ENCODE assay signal across 8 cellular contexts in the genomic region with DNA sequence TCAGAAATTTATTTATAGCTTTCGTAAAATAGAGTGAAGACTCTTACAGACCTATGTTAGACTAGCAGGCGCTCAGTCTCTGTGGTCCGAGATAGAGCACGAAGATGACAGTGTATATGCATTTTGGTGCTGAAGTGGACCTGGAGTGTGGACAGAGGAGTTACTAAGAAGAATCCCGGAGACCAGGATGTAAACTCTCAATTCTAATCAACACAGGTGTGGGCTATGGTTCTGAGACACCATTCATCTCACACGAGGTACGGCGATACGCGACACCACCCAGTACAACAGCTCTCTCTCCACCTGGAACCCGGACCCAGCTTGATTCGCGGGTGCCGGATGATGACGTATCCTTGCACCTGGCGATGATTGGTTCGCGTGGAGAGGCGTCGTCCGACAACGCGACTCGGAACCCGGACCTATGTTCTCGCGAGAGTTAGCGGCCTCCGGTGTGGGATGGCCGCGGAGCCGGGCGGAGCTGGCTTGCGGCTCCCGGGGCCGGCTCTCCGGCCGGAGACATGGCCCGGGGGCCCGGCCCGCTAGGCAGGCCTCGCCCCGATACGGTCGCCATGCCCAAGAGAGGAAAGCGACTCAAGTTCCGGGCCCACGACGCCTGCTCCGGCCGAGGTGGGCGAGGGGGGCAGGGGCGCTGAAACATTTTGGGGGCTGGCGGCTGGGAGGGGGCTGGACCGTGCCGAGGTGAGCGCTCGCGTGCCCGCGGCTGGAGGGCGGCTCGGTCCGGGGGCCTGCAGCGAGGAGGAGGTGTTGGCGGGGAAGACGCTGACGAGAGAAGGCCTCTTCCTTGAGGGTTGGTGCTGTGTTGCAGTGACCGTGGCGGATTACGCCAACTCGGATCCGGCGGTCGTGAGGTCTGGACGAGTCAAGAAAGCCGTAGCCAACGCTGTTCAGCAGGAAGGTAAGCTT. TPM values are rescaled to one million over a fixed set of nuclear protein-coding genes. Genes with fewer than 3 reads are reported as not detected.
A peak's percentile ranks its signal among the peaks of the same experiment; 100 is the strongest.
DNase-seq lines count a peak whose midpoint lies in the region; ATAC-seq and TF ChIP-seq lines count a peak whose summit lies in the region.

A gene with protein sequence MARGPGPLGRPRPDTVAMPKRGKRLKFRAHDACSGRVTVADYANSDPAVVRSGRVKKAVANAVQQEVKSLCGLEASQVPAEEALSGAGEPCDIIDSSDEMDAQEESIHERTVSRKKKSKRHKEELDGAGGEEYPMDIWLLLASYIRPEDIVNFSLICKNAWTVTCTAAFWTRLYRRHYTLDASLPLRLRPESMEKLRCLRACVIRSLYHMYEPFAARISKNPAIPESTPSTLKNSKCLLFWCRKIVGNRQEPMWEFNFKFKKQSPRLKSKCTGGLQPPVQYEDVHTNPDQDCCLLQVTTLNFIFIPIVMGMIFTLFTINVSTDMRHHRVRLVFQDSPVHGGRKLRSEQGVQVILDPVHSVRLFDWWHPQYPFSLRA (plus strand): TSS at position 427 of the 924 bp plus-strand sequence. CDS start 92 bp downstream, at position 519.

- H3K9me3 ChIP-seq in BLaER1 treated with 17β-estradiol and CSF1 and Interleukin-3, amounts not matched to agents 10 nM and 100 nM (replicated peaks in 1 of 11) = 0 out of 22 replicates have a peak, but pooled peaks cover 0 to 5% (median 0%) of the 10 kb centered on the region in 11 experiments
- H3K9me3 ChIP-seq in left lung = no peaks in the 10 kb centered on the region

- H3K9ac ChIP-seq in BLaER1 treated with 17β-estradiol and CSF1 and Interleukin-3, amounts not matched to agents 10 nM and 100 nM = peak within 1 kb of the TSS; percentile 87 to 94 (median 92)

- peaks cover 26 to 61% (median 42%) of the 10 kb centered on the region in 10 experiments for H3K4me1 ChIP-seq in BLaER1 treated with 17β-estradiol and CSF1 and Interleukin-3, amounts not matched to agents 10 nM and 100 nM
- H3K4me1 ChIP-seq in left lung = peaks cover 8 to 35% of the 10 kb centered on the region in 2 donors

- intact Hi-C loops in left lung (cut with DNase I) = no loop called here

- H3K27me3 ChIP-seq in BLaER1 treated with 17β-estradiol and CSF1 and Interleukin-3, amounts not matched to agents 10 nM and 100 nM = no peaks in the 10 kb centered on the region
- H3K27me3 ChIP-seq in left lung = no peaks in the 10 kb centered on the region

- peak within 1 kb of the TSS; percentile 82 to 96 (median 91) for H3K4me2 ChIP-seq in BLaER1 treated with 17β-estradiol and CSF1 and Interleukin-3, amounts not matched to agents 10 nM and 100 nM

- H3K27ac ChIP-seq in BLaER1 treated with 17β-estradiol and CSF1 and Interleukin-3, amounts not matched to agents 10 nM and 100 nM = peak within 1 kb of the TSS; percentile 78 to 89 (median 87)
- peak within 1 kb of the TSS; percentile 86 to 92 for H3K27ac ChIP-seq in left lung

- peaks cover 36 to 39% (median 37%) of the 10 kb centered on the region in 11 experiments for H3K36me3 ChIP-seq in BLaER1 treated with 17β-estradiol and CSF1 and Interleukin-3, amounts not matched to agents 10 nM and 100 nM
- peaks cover 0 to 31% of the 10 kb centered on the region in 2 donors for H3K36me3 ChIP-seq in left lung

- ATAC-seq in GM19372 (IDR thresholded peaks at IDR 0.05; ENCODE audit: low read depth, unreplicated experiment) = peak; percentile 82
- peak; percentile 66 for ATAC-seq in HG03558 (IDR thresholded peaks at IDR 0.05; ENCODE audit: extremely low read depth, unreplicated experiment)
- peak; percentile 96 for ATAC-seq in left lung

- peak; percentile 97 for DNase-seq in NCI-H774 (lab: John Stamatoyannopoulos, UW)
- DNase-seq in activated CD4-positive, alpha-beta T cell treated with anti-CD3 and anti-CD28 coated beads, Interleukin-2, amount 50 U/mL, for 4 hours = peak; percentile 94
- peak; percentile 99 for DNase-seq in dermis blood vessel endothelial cell
- DNase-seq in left lung = peak; percentile 94 to 97
- DNase-seq in stimulated activated CD4-positive, alpha-beta T cell treated with anti-CD3 and anti-CD28 coated beads, Interleukin-2, amount 100 ng/mL, for 48 hours = peak; percentile 89 to 92

- peak within 1 kb of the TSS; percentile 75 to 96 (median 84) for H3K4me3 ChIP-seq in BLaER1 treated with 17β-estradiol and CSF1 and Interleukin-3, amounts not matched to agents 10 nM and 100 nM
- peak within 1 kb of the TSS; percentile 63 to 67 for H3K4me3 ChIP-seq in left lung

- TF ChIP-seq CTCF in left lung (IDR thresholded peaks at IDR 0.05) = no peak

- peaks cover 6 to 42% (median 31%) of the 10 kb centered on the region in 11 experiments; a peak in 15 of 22 replicates for H4K20me1 ChIP-seq in BLaER1 treated with 17β-estradiol and CSF1 and Interleukin-3, amounts not matched to agents 10 nM and 100 nM

RNA-seq across cellular contexts. Expression of the gene that starts here (rescaled TPM):
- total RNA-seq in dermis blood vessel endothelial cell = 95.8 and 124 TPM in 2 replicates
- total RNA-seq in left lung = 10 to 100 TPM; 54.0 to 70.9 TPM

Comparison
In these comparisons a context has a peak if more than half of its experiments do, and no peak if none do; other contexts are left out.
1. Peak in every context shown above with its lines: DNase-seq, ATAC-seq, H3K4me3 ChIP-seq and H3K27ac ChIP-seq.